ENCODE assay signal across 1 cellular context in genomic region chr18:76491436-76491800, GRCh38.
TF ChIP-seq lines count a peak whose summit lies in the region.

No MANE protein-coding gene starts in this region.

TF ChIP-seq in SK-N-SH treated with all-trans-retinoic acid at 6 μM for 48 hours, 23 proteins besides CTCF, POLR2A, EP300 and RAD21 (continued from another document):
- TF ChIP-seq CSRNP3 (CRISPR knock-in tag; IDR thresholded peaks at IDR 0.05): no peak
